In genomic region chr16:69756705-69757104, GRCh38 we compare ENCODE assay signal across 29 cellular contexts.
"Had no signal": no experiment of that assay in that cellular context is flagged by ENCODE, and none has a peak within 500 bp of the region (broad histone marks: within the 10 kb centered on the region; RNA-seq: fewer than 3 reads in every experiment).

No MANE protein-coding gene starts in this region.

- H3K4me2 ChIP-seq: neural progenitor cell had no signal

- H3K4me3 ChIP-seq: body of pancreas, cardiac muscle cell, esophagus squamous epithelium, gastroesophageal sphincter, heart left ventricle, neural progenitor cell, spleen, thyroid gland, upper lobe of right lung had no signal

- H3K9ac ChIP-seq: neural progenitor cell had no signal

- H3K27me3 Mint-ChIP-seq: activated naive CD8-positive, alpha-beta T cell treated with anti-CD3 and anti-CD28 coated beads, Interleukin-2, amount 50 U/mL, for 24 hours; progenitor cell of endocrine pancreas; stimulated activated naive CD8-positive, alpha-beta T cell treated with anti-CD3 and anti-CD28 coated beads, Interleukin-15, Interleukin-2, amounts not matched to agents 100 ng/mL and 50 ng/mL, for 24 hours; T-cell had no signal

- DNase-seq: activated CD4-positive, alpha-beta T cell treated with anti-CD3 and anti-CD28 coated beads, Interleukin-2, amount 50 U/mL, for 1 hour; activated CD8-positive, alpha-beta memory T cell treated with anti-CD3 and anti-CD28 coated beads for 24 hours; activated gamma-delta T cell; activated naive CD4-positive, alpha-beta T cell treated with anti-CD3 and anti-CD28 coated beads, Interleukin-2, amount 50 U/mL, for 16 hours; activated naive CD8-positive, alpha-beta T cell treated with anti-CD3 and anti-CD28 coated beads, Interleukin-2, amount 50 U/mL, for 24 hours; body of pancreas; cortex of kidney; endodermal cell; esophagus squamous epithelium; heart left ventricle; islet precursor cell; left colon; mesenchymal stem cell; naive B cell; retina; spleen; stimulated activated CD4-positive, alpha-beta T cell treated with anti-CD3 and anti-CD28 coated beads, Interleukin-4, amount 100 ng/mL, for 1 hour; substantia nigra; T-cell; thyroid gland; upper lobe of right lung had no signal

- H3K9me3 ChIP-seq: body of pancreas, esophagus squamous epithelium, gastroesophageal sphincter, heart left ventricle, spleen, thyroid gland, upper lobe of right lung had no signal

- H3K27ac ChIP-seq: body of pancreas, cardiac muscle cell, esophagus squamous epithelium, gastroesophageal sphincter, heart left ventricle, neural progenitor cell, spleen, thyroid gland, upper lobe of right lung, VCaP had no signal

- H3K36me3 ChIP-seq: neural progenitor cell had no signal

- H3K4me3 Mint-ChIP-seq: activated naive CD8-positive, alpha-beta T cell treated with anti-CD3 and anti-CD28 coated beads, Interleukin-2, amount 50 U/mL, for 24 hours; endodermal cell; stimulated activated naive CD8-positive, alpha-beta T cell treated with anti-CD3 and anti-CD28 coated beads, Interleukin-15, Interleukin-2, amounts not matched to agents 100 ng/mL and 50 ng/mL, for 24 hours; T-cell; T-helper 2 cell treated with Interferon-gamma antibody and Interleukin-4, amounts not matched to agents 5 μg/mL and 100 μg/mL, for 36 hours had no signal

- H3K27ac Mint-ChIP-seq: activated naive CD8-positive, alpha-beta T cell treated with anti-CD3 and anti-CD28 coated beads, Interleukin-2, amount 50 U/mL, for 24 hours; endodermal cell; neural progenitor cell; progenitor cell of endocrine pancreas; stimulated activated naive CD8-positive, alpha-beta T cell treated with anti-CD3 and anti-CD28 coated beads, Interleukin-15, Interleukin-2, amounts not matched to agents 100 ng/mL and 50 ng/mL, for 24 hours; T-cell; T-helper 2 cell treated with Interferon-gamma antibody and Interleukin-4, amounts not matched to agents 5 μg/mL and 100 μg/mL, for 36 hours had no signal

- H3K27me3 ChIP-seq: body of pancreas, cardiac muscle cell, esophagus squamous epithelium, gastroesophageal sphincter, heart left ventricle, neural progenitor cell, spleen, thyroid gland, upper lobe of right lung had no signal

- H3K9me3 Mint-ChIP-seq: activated naive CD8-positive, alpha-beta T cell treated with anti-CD3 and anti-CD28 coated beads, Interleukin-2, amount 50 U/mL, for 24 hours; endodermal cell; naive B cell; neural progenitor cell; stimulated activated naive CD8-positive, alpha-beta T cell treated with anti-CD3 and anti-CD28 coated beads, Interleukin-15, Interleukin-2, amounts not matched to agents 100 ng/mL and 50 ng/mL, for 24 hours; T-cell; T-helper 2 cell treated with Interferon-gamma antibody and Interleukin-4, amounts not matched to agents 5 μg/mL and 100 μg/mL, for 36 hours had no signal

- ATAC-seq: activated CD4-positive, CD25-positive, alpha-beta regulatory T cell treated with anti-CD3 and anti-CD28 coated beads, Interleukin-2, amount 50 U/mL, for 24 hours; activated naive CD8-positive, alpha-beta T cell treated with anti-CD3 and anti-CD28 coated beads, Interleukin-2, amount 50 U/mL, for 24 hours; body of pancreas; gastroesophageal sphincter; heart left ventricle; left colon; T-cell; upper lobe of right lung had no signal
